Comparison of ENCODE assay signal across 8 cellular contexts in the genomic region with DNA sequence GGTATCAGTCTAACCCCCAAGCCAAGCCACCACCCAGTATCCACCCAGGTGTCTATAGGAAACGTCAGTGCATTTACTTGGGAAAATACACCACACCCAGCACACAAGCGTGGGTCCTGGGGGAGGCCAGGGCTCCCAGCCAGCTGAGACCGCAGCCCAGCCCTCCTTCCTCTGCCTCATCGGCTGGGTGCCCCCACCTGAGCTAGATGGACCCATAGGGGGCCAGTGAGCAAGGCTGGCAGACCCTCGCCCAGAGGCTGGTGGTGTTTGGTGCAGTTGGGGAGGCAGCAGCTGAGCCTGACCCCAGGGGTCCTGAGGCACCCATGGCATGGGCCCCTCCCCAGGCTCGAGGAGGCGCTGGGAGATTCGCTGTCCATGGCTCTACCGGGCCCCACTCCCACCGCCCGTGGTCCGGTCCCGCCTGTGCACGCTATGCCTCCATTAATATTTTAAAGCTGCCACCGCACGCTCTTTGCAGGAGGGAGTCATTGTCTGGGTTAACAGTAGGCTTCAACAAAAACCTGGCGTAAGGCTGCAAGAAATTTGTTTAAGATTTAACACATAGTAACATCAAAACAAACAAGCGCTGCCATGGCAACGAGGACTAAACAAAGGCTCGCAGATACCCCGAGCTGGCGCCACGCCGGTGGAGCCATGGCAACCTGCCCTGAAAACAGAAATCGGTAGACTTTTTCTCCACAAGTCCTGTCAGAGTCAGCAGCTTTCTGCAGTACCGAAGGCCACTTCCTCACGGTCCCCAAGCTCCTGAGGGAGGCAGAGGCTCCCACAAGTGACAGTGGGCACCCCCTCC. TPM values are rescaled to one million over a fixed set of nuclear protein-coding genes. Genes with fewer than 3 reads are reported as not detected.
DNase-seq lines count a peak whose midpoint lies in the region; ATAC-seq and TF ChIP-seq lines count a peak whose summit lies in the region.

No MANE protein-coding gene starts in this region.

- WGBS in upper lobe of left lung, 2 donors: 8 to 11% methylated on average over 22 to 23 of the region's 27 CpGs

- CTCF ChIA-PET in RWPE1 (lab: Yijun Ruan, JAX): interaction anchor here (0.6 to 1.3 kb wide), 9 partner anchors 15 to 352 kb away, joined by 3 to 6 read pairs (median 3); no protein-coding TSS in a partner anchor

- TF ChIP-seq EP300 in Ishikawa (IDR thresholded peaks at IDR 0.05; ENCODE audit: borderline replicate concordance): no peak
- TF ChIP-seq EP300 in upper lobe of left lung (IDR thresholded peaks at IDR 0.05): peak in 1 of 4 donors; percentile 43

- peaks cover 23 to 36% (median 32%) of the 10 kb centered on the region in 4 donors for H3K4me1 ChIP-seq in upper lobe of left lung

- peaks cover 9% of the 10 kb centered on the region for H3K4me1 Mint-ChIP-seq in activated naive CD4-positive, alpha-beta T cell treated with anti-CD3 and anti-CD28 coated beads, Interleukin-2, amount 50 U/mL, for 24 hours

- no peaks in the 10 kb centered on the region for H3K36me3 Mint-ChIP-seq in activated naive CD4-positive, alpha-beta T cell treated with anti-CD3 and anti-CD28 coated beads, Interleukin-2, amount 50 U/mL, for 24 hours

- H3K4me3 Mint-ChIP-seq in activated naive CD4-positive, alpha-beta T cell treated with anti-CD3 and anti-CD28 coated beads, Interleukin-2, amount 50 U/mL, for 24 hours: peak overlapping the region; percentile 60

- H3K27me3 Mint-ChIP-seq in activated naive CD4-positive, alpha-beta T cell treated with anti-CD3 and anti-CD28 coated beads, Interleukin-2, amount 50 U/mL, for 24 hours: no peaks in the 10 kb centered on the region

- ATAC-seq in omental fat pad (ENCODE audit: low FRiP score): peak; percentile 52
- peak; percentile 20 to 56 for ATAC-seq in upper lobe of left lung (ENCODE audit: low FRiP score in 2 of 2)
- no peak for ATAC-seq in GM21528 (IDR thresholded peaks at IDR 0.05; ENCODE audit: low FRiP score, unreplicated experiment)

- H3K27me3 ChIP-seq in upper lobe of left lung: no peaks in the 10 kb centered on the region

- peak overlapping the region in 2 of 4 donors; percentile 4 to 27 for H3K4me3 ChIP-seq in upper lobe of left lung

- no peaks in the 10 kb centered on the region for H3K9me3 ChIP-seq in upper lobe of left lung

- TF ChIP-seq CTCF in C4-2B (conservative IDR thresholded peaks at IDR 0.05) (no peak), RWPE1 (conservative IDR thresholded peaks at IDR 0.05; ENCODE audit: low read depth) (no peak), omental fat pad (IDR thresholded peaks at IDR 0.05) (no peak), upper lobe of left lung (IDR thresholded peaks at IDR 0.05) (no peak)

- no peak overlapping the region for H3K27ac Mint-ChIP-seq in activated naive CD4-positive, alpha-beta T cell treated with anti-CD3 and anti-CD28 coated beads, Interleukin-2, amount 50 U/mL, for 24 hours

- POLR2A ChIA-PET in RWPE1 (lab: Yijun Ruan, JAX; ENCODE audit: low non-redundant PET): no interaction called here

- H3K36me3 ChIP-seq in upper lobe of left lung: peaks cover 0 to 4% (median 0%) of the 10 kb centered on the region in 4 donors

- no peak for TF ChIP-seq POLR2A in upper lobe of left lung (IDR thresholded peaks at IDR 0.05)

- H3K9me3 Mint-ChIP-seq in activated naive CD4-positive, alpha-beta T cell treated with anti-CD3 and anti-CD28 coated beads, Interleukin-2, amount 50 U/mL, for 24 hours: no peaks in the 10 kb centered on the region

- no peak for TF ChIP-seq RAD21 in Ishikawa (IDR thresholded peaks at IDR 0.05; ENCODE audit: low read depth)

- DNase-seq in RWPE1 (ENCODE audit: low spot score) (peak; percentile 65), germinal center (ENCODE audit: low spot score) (peak; percentile 20), omental fat pad (ENCODE audit: low spot score) (peak; percentile 89), upper lobe of left lung (peak; percentile 39 to 95)

- H3K27ac ChIP-seq in C4-2B: peak overlapping the region; percentile 68
- peak overlapping the region; percentile 93 for H3K27ac ChIP-seq in RWPE1
- peak overlapping the region in 1 of 4 donors; percentile 41 for H3K27ac ChIP-seq in upper lobe of left lung

TF ChIP-seq in Ishikawa, 13 proteins besides CTCF, POLR2A, EP300 and RAD21:
- TF ChIP-seq CREB1 (IDR thresholded peaks at IDR 0.05; ENCODE audit: low read depth): no peak
- TF ChIP-seq FOXM1 (IDR thresholded peaks at IDR 0.05; ENCODE audit: borderline replicate concordance, low read depth): no peak
- TF ChIP-seq NFIC (IDR thresholded peaks at IDR 0.05): 0 out of 2 replicates have a peak, but pooled peaks have one; percentile 23
- TF ChIP-seq ZBTB7A (IDR thresholded peaks at IDR 0.05; ENCODE audit: low read depth): 0 out of 2 replicates have a peak, but pooled peaks have one; percentile 42
- TF ChIP-seq TEAD4 (IDR thresholded peaks at IDR 0.05): no peak
- no peak for TF ChIP-seq CEBPB (IDR thresholded peaks at IDR 0.05)
- TF ChIP-seq, protein P1, sequence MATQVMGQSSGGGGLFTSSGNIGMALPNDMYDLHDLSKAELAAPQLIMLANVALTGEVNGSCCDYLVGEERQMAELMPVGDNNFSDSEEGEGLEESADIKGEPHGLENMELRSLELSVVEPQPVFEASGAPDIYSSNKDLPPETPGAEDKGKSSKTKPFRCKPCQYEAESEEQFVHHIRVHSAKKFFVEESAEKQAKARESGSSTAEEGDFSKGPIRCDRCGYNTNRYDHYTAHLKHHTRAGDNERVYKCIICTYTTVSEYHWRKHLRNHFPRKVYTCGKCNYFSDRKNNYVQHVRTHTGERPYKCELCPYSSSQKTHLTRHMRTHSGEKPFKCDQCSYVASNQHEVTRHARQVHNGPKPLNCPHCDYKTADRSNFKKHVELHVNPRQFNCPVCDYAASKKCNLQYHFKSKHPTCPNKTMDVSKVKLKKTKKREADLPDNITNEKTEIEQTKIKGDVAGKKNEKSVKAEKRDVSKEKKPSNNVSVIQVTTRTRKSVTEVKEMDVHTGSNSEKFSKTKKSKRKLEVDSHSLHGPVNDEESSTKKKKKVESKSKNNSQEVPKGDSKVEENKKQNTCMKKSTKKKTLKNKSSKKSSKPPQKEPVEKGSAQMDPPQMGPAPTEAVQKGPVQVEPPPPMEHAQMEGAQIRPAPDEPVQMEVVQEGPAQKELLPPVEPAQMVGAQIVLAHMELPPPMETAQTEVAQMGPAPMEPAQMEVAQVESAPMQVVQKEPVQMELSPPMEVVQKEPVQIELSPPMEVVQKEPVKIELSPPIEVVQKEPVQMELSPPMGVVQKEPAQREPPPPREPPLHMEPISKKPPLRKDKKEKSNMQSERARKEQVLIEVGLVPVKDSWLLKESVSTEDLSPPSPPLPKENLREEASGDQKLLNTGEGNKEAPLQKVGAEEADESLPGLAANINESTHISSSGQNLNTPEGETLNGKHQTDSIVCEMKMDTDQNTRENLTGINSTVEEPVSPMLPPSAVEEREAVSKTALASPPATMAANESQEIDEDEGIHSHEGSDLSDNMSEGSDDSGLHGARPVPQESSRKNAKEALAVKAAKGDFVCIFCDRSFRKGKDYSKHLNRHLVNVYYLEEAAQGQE (IDR thresholded peaks at IDR 0.05; ENCODE audit: low read depth): no peak
- no peak for TF ChIP-seq TAF1 (IDR thresholded peaks at IDR 0.05; ENCODE audit: low read depth)

RNA-seq across cellular contexts. Expression of a gene that starts 20.6 kb away (rescaled TPM):
- total RNA-seq in omental fat pad (1 to 10 TPM; 3.9 to 7.8 (median 5.5) TPM), upper lobe of left lung (10 to 100 TPM; 14.3 to 42.7 (median 19.1) TPM)

Comparison
In these comparisons a context has a peak if more than half of its experiments do, and no peak if none do; other contexts are left out.
1. DNase-seq: peak in every context shown above with its lines; median percentile 89 in omental fat pad; 67 in upper lobe of left lung; 65 in RWPE1; 20 in germinal center.